In the genomic region with DNA sequence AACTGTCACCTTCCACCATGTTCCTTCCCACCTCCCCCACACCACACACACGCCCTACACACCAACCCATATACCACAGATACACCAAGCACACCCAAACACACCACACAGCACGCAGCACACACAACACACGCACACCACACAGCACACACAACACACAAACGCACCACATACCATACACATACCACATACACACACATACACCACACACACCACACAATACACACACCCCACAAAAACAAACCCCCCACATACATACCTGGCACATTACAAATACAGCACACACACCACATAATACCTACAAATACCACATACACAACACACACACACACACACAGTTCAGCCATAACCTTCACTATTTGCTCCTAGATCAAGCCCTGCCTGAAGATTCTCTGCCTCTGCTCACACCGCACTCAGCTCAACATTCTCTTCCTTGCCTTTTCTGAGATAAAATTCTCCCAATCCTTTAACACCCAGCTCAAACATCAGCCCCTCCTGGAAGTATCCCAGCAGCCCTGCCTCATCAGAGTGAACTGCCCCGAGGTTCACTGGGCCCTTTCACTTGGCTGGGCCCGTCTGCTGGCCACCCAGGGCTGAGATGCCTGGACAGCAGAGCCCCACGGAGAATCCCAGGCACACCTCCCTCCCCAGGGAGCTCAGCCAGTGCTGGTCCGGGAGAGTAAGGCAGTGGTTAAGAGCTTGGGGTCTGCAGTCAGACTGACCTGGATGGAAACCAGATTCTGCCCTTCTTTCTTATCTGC, we compare ENCODE assay signal across 11 cellular contexts. TPM values are rescaled to one million over a fixed set of nuclear protein-coding genes. Genes with fewer than 3 reads are reported as not detected.
DNase-seq lines count a peak whose midpoint lies in the region; ATAC-seq, FAIRE-seq and TF ChIP-seq lines count a peak whose summit lies in the region.
"Had no signal": no experiment of that assay in that cellular context is flagged by ENCODE, and none has a peak within 500 bp of the region (broad histone marks: within the 10 kb centered on the region; RNA-seq: fewer than 3 reads in every experiment).

No MANE protein-coding gene starts in this region.

- no peak overlapping the region for H3K4me3 ChIP-seq in coronary artery
- H3K4me3 ChIP-seq: neural progenitor cell had no signal

- ATAC-seq in stimulated activated naive CD8-positive, alpha-beta T cell treated with anti-CD3 and anti-CD28 coated beads, Interleukin-15, Interleukin-2, amounts not matched to agents 100 U/mL and 50 U/mL, for 24 hours: no peak
- ATAC-seq in naive thymus-derived CD8-positive, alpha-beta T cell: peak; percentile 27 to 31

- H3K27ac ChIP-seq in coronary artery: peak overlapping the region; percentile 87 to 91
- H3K27ac ChIP-seq: neural progenitor cell had no signal

- no peak for DNase-seq in stimulated activated naive CD8-positive, alpha-beta T cell treated with anti-CD3 and anti-CD28 coated beads, Interleukin-15, Interleukin-2, amounts not matched to agents 100 U/mL and 50 U/mL, for 24 hours
- DNase-seq in coronary artery (ENCODE audit: low spot score) (no peak), mucosa of gallbladder (ENCODE audit: low spot score) (no peak), GM13977 (ENCODE audit: low spot score) (no peak), GM19239 (ENCODE audit: insufficient read length, low spot score) (no peak), NOMO-1 treated with DMSO at 0.1 percent for 48 hours (lab: John Stamatoyannopoulos, UW; ENCODE audit: unreplicated experiment) (no peak)
- no peak for DNase-seq in naive thymus-derived CD8-positive, alpha-beta T cell
- DNase-seq: activated T-cell treated with anti-CD3 and anti-CD28 coated beads, Interleukin-2, amount 50 U/mL, for 4 hours; NCI-H1092 treated with DMSO at 0.1 percent for 48 hours had no signal

- peaks cover 41% of the 10 kb centered on the region for H3K4me1 Mint-ChIP-seq in stimulated activated naive CD8-positive, alpha-beta T cell treated with anti-CD3 and anti-CD28 coated beads, Interleukin-15, Interleukin-2, amounts not matched to agents 100 ng/mL and 50 ng/mL, for 24 hours (ENCODE audit: low read depth)
- H3K4me1 Mint-ChIP-seq in naive thymus-derived CD8-positive, alpha-beta T cell: peaks cover 21 to 42% (median 30%) of the 10 kb centered on the region in 4 donors

- no peak for FAIRE-seq in GM19239 (lab: Jason Lieb, UNC)

- POLR2A ChIA-PET in naive thymus-derived CD8-positive, alpha-beta T cell (lab: Charles Lee): interaction anchor here (0.6 to 1.5 kb wide), 9 partner anchors 7 to 129 kb away, joined by 3 to 5 read pairs (median 3); a partner anchor contains a TSS

- no peak overlapping the region for H3K4me3 Mint-ChIP-seq in stimulated activated naive CD8-positive, alpha-beta T cell treated with anti-CD3 and anti-CD28 coated beads, Interleukin-15, Interleukin-2, amounts not matched to agents 100 ng/mL and 50 ng/mL, for 24 hours
- H3K4me3 Mint-ChIP-seq in naive thymus-derived CD8-positive, alpha-beta T cell: peak overlapping the region in 7 of 10 donors; percentile 9 to 60 (median 16)
- H3K4me3 Mint-ChIP-seq: activated T-cell treated with anti-CD3 and anti-CD28 coated beads, Interleukin-2, amount 50 U/mL, for 4 hours; neural progenitor cell had no signal

- peaks cover 64% of the 10 kb centered on the region for H3K36me3 Mint-ChIP-seq in stimulated activated naive CD8-positive, alpha-beta T cell treated with anti-CD3 and anti-CD28 coated beads, Interleukin-15, Interleukin-2, amounts not matched to agents 100 ng/mL and 50 ng/mL, for 24 hours (ENCODE audit: low read depth)
- peaks cover 0 to 77% (median 23%) of the 10 kb centered on the region in 3 donors for H3K36me3 Mint-ChIP-seq in naive thymus-derived CD8-positive, alpha-beta T cell
- H3K36me3 Mint-ChIP-seq: neural progenitor cell had no signal

- no peaks in the 10 kb centered on the region for H3K27me3 Mint-ChIP-seq in stimulated activated naive CD8-positive, alpha-beta T cell treated with anti-CD3 and anti-CD28 coated beads, Interleukin-15, Interleukin-2, amounts not matched to agents 100 ng/mL and 50 ng/mL, for 24 hours
- no peaks in the 10 kb centered on the region for H3K27me3 Mint-ChIP-seq in naive thymus-derived CD8-positive, alpha-beta T cell

- no peaks in the 10 kb centered on the region for H3K9me3 Mint-ChIP-seq in stimulated activated naive CD8-positive, alpha-beta T cell treated with anti-CD3 and anti-CD28 coated beads, Interleukin-15, Interleukin-2, amounts not matched to agents 100 ng/mL and 50 ng/mL, for 24 hours
- no peaks in the 10 kb centered on the region for H3K9me3 Mint-ChIP-seq in naive thymus-derived CD8-positive, alpha-beta T cell
- H3K9me3 Mint-ChIP-seq: activated T-cell treated with anti-CD3 and anti-CD28 coated beads, Interleukin-2, amount 50 U/mL, for 4 hours; neural progenitor cell had no signal

- no peak for TF ChIP-seq CTCF in coronary artery (IDR thresholded peaks at IDR 0.05)
- no peak for TF ChIP-seq CTCF in GM13977 (IDR thresholded peaks at IDR 0.05; ENCODE audit: extremely low read depth, insufficient read depth, missing control alignments)

- H3K27ac Mint-ChIP-seq in stimulated activated naive CD8-positive, alpha-beta T cell treated with anti-CD3 and anti-CD28 coated beads, Interleukin-15, Interleukin-2, amounts not matched to agents 100 ng/mL and 50 ng/mL, for 24 hours: peak overlapping the region; percentile 73
- H3K27ac Mint-ChIP-seq in naive thymus-derived CD8-positive, alpha-beta T cell: peak overlapping the region; percentile 54 to 96 (median 80)

- in situ Hi-C loops in GM13977 (cut with MboI; ENCODE audit: low pct_unique_long_range_greater_than_20kb, low sequenced_read_pairs, unreplicated experiment): no loop called here

RNA-seq across cellular contexts. Expression of a gene that starts 31.9 kb away (rescaled TPM):
- 10 to 100 TPM in 1 of 2 experiments, 1 to 10 TPM in 1; 9.6 to 10.3 TPM for total RNA-seq in naive thymus-derived CD8-positive, alpha-beta T cell
- 10 to 100 TPM; 26.8 to 60.4 (median 30.4) TPM for polyA plus RNA-seq in naive thymus-derived CD8-positive, alpha-beta T cell
- 16.1 TPM for total RNA-seq in mucosa of gallbladder
